In the genomic region with DNA sequence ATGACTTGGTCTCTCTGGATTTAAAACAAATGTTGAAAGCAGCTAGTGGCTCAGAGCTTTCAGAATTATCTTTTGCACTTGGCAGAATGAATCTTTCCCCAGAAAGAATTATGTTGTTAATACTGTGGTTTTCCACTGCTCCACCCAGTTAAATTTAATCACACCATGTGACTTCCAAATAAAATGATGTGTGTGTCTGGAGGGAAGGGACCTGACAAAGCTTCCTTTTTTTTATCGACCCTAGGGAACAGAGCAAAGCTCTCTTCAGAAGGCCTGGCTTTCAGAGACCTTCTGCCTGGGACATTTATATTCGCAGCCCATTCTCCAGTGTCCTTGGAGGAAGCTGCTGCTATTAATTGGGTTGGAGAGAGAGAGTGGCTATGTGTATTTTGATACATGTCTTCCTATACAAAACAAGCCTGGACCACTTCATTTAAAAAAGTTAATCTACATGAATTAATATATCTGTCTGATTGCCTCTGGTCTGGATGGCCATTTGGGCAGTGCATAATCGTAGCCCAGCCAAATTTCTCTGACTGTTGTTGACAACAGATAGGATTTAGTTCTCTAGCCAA, we compare ENCODE assay signal across 1 cellular context.
TF ChIP-seq lines count a peak whose summit lies in the region.

No MANE protein-coding gene starts in this region.

TF ChIP-seq in SK-N-SH treated with all-trans-retinoic acid at 6 μM for 48 hours, 23 proteins besides CTCF, POLR2A, EP300 and RAD21 (continued from another document):
- TF ChIP-seq OSR1 (CRISPR knock-in tag; IDR thresholded peaks at IDR 0.05) (no peak), TCF4 (CRISPR knock-in tag; IDR thresholded peaks at IDR 0.05; ENCODE audit: borderline replicate concordance) (peak; percentile 67), BACH2 (CRISPR knock-in tag; IDR thresholded peaks at IDR 0.05; ENCODE audit: borderline replicate concordance) (no peak), PPARA (CRISPR knock-in tag; IDR thresholded peaks at IDR 0.05; ENCODE audit: borderline replicate concordance) (no peak), ISL1 (CRISPR knock-in tag; IDR thresholded peaks at IDR 0.05) (peak; percentile 46; the same call in 1 of the 2 replicates), RARB (CRISPR knock-in tag; IDR thresholded peaks at IDR 0.05) (no peak), ZNF8 (CRISPR knock-in tag; IDR thresholded peaks at IDR 0.05) (no peak)
- TF ChIP-seq, protein P1, sequence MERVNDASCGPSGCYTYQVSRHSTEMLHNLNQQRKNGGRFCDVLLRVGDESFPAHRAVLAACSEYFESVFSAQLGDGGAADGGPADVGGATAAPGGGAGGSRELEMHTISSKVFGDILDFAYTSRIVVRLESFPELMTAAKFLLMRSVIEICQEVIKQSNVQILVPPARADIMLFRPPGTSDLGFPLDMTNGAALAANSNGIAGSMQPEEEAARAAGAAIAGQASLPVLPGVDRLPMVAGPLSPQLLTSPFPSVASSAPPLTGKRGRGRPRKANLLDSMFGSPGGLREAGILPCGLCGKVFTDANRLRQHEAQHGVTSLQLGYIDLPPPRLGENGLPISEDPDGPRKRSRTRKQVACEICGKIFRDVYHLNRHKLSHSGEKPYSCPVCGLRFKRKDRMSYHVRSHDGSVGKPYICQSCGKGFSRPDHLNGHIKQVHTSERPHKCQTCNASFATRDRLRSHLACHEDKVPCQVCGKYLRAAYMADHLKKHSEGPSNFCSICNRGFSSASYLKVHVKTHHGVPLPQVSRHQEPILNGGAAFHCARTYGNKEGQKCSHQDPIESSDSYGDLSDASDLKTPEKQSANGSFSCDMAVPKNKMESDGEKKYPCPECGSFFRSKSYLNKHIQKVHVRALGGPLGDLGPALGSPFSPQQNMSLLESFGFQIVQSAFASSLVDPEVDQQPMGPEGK (CRISPR knock-in tag; IDR thresholded peaks at IDR 0.05; ENCODE audit: borderline replicate concordance), result no peak
